Comparison of ENCODE assay signal across 12 cellular contexts in genomic region chr17:3559270-3559645, GRCh38. TPM values are rescaled to one million over a fixed set of nuclear protein-coding genes. Genes with fewer than 3 reads are reported as not detected.
A peak's percentile ranks its signal among the peaks of the same experiment; 100 is the strongest.
DNase-seq lines count a peak whose midpoint lies in the region; ATAC-seq and TF ChIP-seq lines count a peak whose summit lies in the region.
"Had no signal": no experiment of that assay in that cellular context is flagged by ENCODE, and none has a peak within 500 bp of the region (broad histone marks: within the 10 kb centered on the region; RNA-seq: fewer than 3 reads in every experiment).

No MANE protein-coding gene starts in this region.

- H3K4me3 Mint-ChIP-seq in T-helper 17 cell (no peak overlapping the region), memory B cell (peak overlapping the region; percentile 25)
- H3K4me3 Mint-ChIP-seq: activated naive CD8-positive, alpha-beta T cell had no signal

- 0 out of 2 replicates have a peak, but pooled peaks cover 2% of the 10 kb centered on the region for H3F3A ChIP-seq in DOHH2 (ENCODE audit: control insufficient read depth, insufficient read depth)

- POLR2A ChIA-PET in AG04450 (lab: Yijun Ruan, JAX): no interaction called here

- CTCF ChIA-PET in AG04450 (lab: Charles Lee): no interaction called here

- no peak for TF ChIP-seq CTCF in AG04450 (IDR thresholded peaks at IDR 0.05; ENCODE audit: low read depth, low read length)
- no peak for TF ChIP-seq CTCF in DOHH2 (IDR thresholded peaks at IDR 0.05; ENCODE audit: low read depth, low read length, poor library complexity, severe bottlenecking)

- ATAC-seq in T-helper 17 cell (no peak), memory B cell (ENCODE audit: low read depth) (no peak), GM21576 (IDR thresholded peaks at IDR 0.05; ENCODE audit: unreplicated experiment) (no peak), HG02571 (IDR thresholded peaks at IDR 0.05; ENCODE audit: unreplicated experiment) (no peak)

- no peaks in the 10 kb centered on the region for H3K79me2 ChIP-seq in DOHH2 (ENCODE audit: control insufficient read depth, low read length)

- H3K27ac Mint-ChIP-seq in T-helper 17 cell: peak overlapping the region; percentile 81
- peak overlapping the region; percentile 97 for H3K27ac Mint-ChIP-seq in memory B cell
- H3K27ac Mint-ChIP-seq: activated naive CD8-positive, alpha-beta T cell had no signal

- DNase-seq in AG04450 (ENCODE audit: low read depth, low spot score) (no peak), T-helper 17 cell (no peak), memory B cell (ENCODE audit: low spot score in 2 of 2) (no peak), germinal center (ENCODE audit: low spot score) (no peak)
- no peak for DNase-seq in stimulated activated CD4-positive, alpha-beta T cell treated with anti-CD3 and anti-CD28 coated beads, Interleukin-4, amount 100 ng/mL, for 4 hours
- DNase-seq: BE2C, hippocampal formation, SK-N-SH had no signal

- no peaks in the 10 kb centered on the region for H3K9me2 ChIP-seq in DOHH2 (replicated peaks; ENCODE audit: control insufficient read depth, low read length)
- H3K9me2 ChIP-seq: SK-N-SH had no signal

- H4K20me1 ChIP-seq in DOHH2 (ENCODE audit: control insufficient read depth, insufficient read depth, low read depth, low read length): no peaks in the 10 kb centered on the region

- H3K36me3 ChIP-seq in DOHH2 (ENCODE audit: control insufficient read depth, low read length): no peaks in the 10 kb centered on the region
- H3K36me3 ChIP-seq: BE2C had no signal

- H3K36me3 Mint-ChIP-seq in T-helper 17 cell (ENCODE audit: low read depth) (no peaks in the 10 kb centered on the region), memory B cell (no peaks in the 10 kb centered on the region)
- H3K36me3 Mint-ChIP-seq: activated naive CD8-positive, alpha-beta T cell had no signal

- H3K27me3 ChIP-seq in AG04450 (ENCODE audit: control insufficient read depth, insufficient read depth, low read length) (peaks cover 5% of the 10 kb centered on the region), DOHH2 (ENCODE audit: control insufficient read depth, low read length) (peaks cover 16% of the 10 kb centered on the region; the same call in 1 of the 2 replicates)
- H3K27me3 ChIP-seq: BE2C had no signal

- no peak overlapping the region for H3K4me3 ChIP-seq in AG04450 (ENCODE audit: low read depth, low read length)
- peak overlapping the region; percentile 33; the same call in 1 of the 2 replicates for H3K4me3 ChIP-seq in DOHH2 (ENCODE audit: low read length)

- peaks cover 7% of the 10 kb centered on the region for H3K27me3 Mint-ChIP-seq in T-helper 17 cell
- H3K27me3 Mint-ChIP-seq in memory B cell: no peaks in the 10 kb centered on the region
- H3K27me3 Mint-ChIP-seq: activated naive CD8-positive, alpha-beta T cell had no signal

- H3K4me1 Mint-ChIP-seq in T-helper 17 cell: peaks cover 9% of the 10 kb centered on the region
- peaks cover 34% of the 10 kb centered on the region for H3K4me1 Mint-ChIP-seq in memory B cell

- peak overlapping the region; percentile 65 for H3K4me2 ChIP-seq in DOHH2 (ENCODE audit: low read length)
- H3K4me2 ChIP-seq: SK-N-SH had no signal

- H3K9me3 Mint-ChIP-seq in memory B cell: no peaks in the 10 kb centered on the region

- H3K9me3 ChIP-seq in AG04450 (ENCODE audit: control insufficient read depth, insufficient read depth, low read length): no peaks in the 10 kb centered on the region; the same call in 1 of the 2 replicates
- H3K9me3 ChIP-seq in DOHH2 (ENCODE audit: control insufficient read depth, insufficient read depth, low read length): no peaks in the 10 kb centered on the region
- H3K9me3 ChIP-seq in T-helper 17 cell (ENCODE audit: control insufficient read depth, low read length, poor library complexity, severe bottlenecking): no peaks in the 10 kb centered on the region
- H3K9me3 ChIP-seq: BE2C, SK-N-SH had no signal

- H3K4me1 ChIP-seq in DOHH2 (ENCODE audit: control insufficient read depth, low read length): peaks cover 36% of the 10 kb centered on the region
- H3K4me1 ChIP-seq: BE2C had no signal

- H3K27ac ChIP-seq in AG04450 (ENCODE audit: low read depth, low read length) (peak overlapping the region; percentile 61), DOHH2 (ENCODE audit: low read depth, low read length) (no peak overlapping the region)

RNA-seq across cellular contexts. Expression of gene TRPV3, which starts 1.6 kb away (rescaled TPM):
- polyA plus RNA-seq in AG04450 (2011; rRNA removed): 0.24 and 0.46 TPM in 2 replicates
- polyA minus RNA-seq in AG04450 (2011; rRNA and poly(A)+ RNA removed): 1.3 and 3.0 TPM in 2 replicates
- under 1 TPM; 0.27 to 0.55 TPM for total RNA-seq in T-helper 17 cell

RNA-seq across cellular contexts. Expression of gene TRPV1, which starts 50.0 kb away (rescaled TPM):
- polyA plus RNA-seq in AG04450 (2011; rRNA removed): 1.1 and 1.2 TPM in 2 replicates
- 1.1 and 1.5 TPM in 2 replicates for polyA minus RNA-seq in AG04450 (2011; rRNA and poly(A)+ RNA removed)
- total RNA-seq in T-helper 17 cell: 1 to 10 TPM; 3.2 to 4.0 TPM
